19 cellular contexts compared by ENCODE assay signal in genomic region chr3:114867828-114868498, GRCh38.
"Had no signal": no experiment of that assay in that cellular context is flagged by ENCODE, and none has a peak within 500 bp of the region (broad histone marks: within the 10 kb centered on the region; RNA-seq: fewer than 3 reads in every experiment).

No MANE protein-coding gene starts in this region.

- H3K4me3 ChIP-seq: esophagus muscularis mucosa, gastroesophageal sphincter, hepatocyte, stomach, thoracic aorta, transverse colon had no signal

- H3K27me3 ChIP-seq: esophagus muscularis mucosa, gastroesophageal sphincter, hepatocyte, stomach, transverse colon had no signal

- H3K36me3 ChIP-seq: esophagus muscularis mucosa, gastroesophageal sphincter, stomach, thoracic aorta, transverse colon had no signal

- ATAC-seq: effector memory CD8-positive, alpha-beta T cell; gastroesophageal sphincter; left colon; naive thymus-derived CD4-positive, alpha-beta T cell had no signal

- DNase-seq: effector memory CD8-positive, alpha-beta T cell; glutamatergic neuron; left colon; mammary epithelial cell; naive thymus-derived CD4-positive, alpha-beta T cell; nephron progenitor cell; posterior cingulate gyrus; right cardiac atrium; small intestine; stimulated activated CD4-positive, alpha-beta T cell treated with anti-CD3 and anti-CD28 coated beads, Interleukin-12 subunit alpha, Interleukin-12 subunit beta, amount 100 ng/mL, for 4 hours; stimulated activated naive CD4-positive, alpha-beta T cell; stomach; substantia nigra; transverse colon had no signal

- H3K27ac ChIP-seq: epithelial cell of prostate, esophagus muscularis mucosa, gastroesophageal sphincter, hepatocyte, stomach, thoracic aorta, transverse colon had no signal

- H3K9me3 ChIP-seq: esophagus muscularis mucosa, gastroesophageal sphincter, stomach, thoracic aorta, transverse colon had no signal
